ENCODE assay signal across 1 cellular context in genomic region chr16:50688083-50688482, GRCh38.
TF ChIP-seq lines count a peak whose summit lies in the region.

No MANE protein-coding gene starts in this region.

TF ChIP-seq in SK-N-SH treated with all-trans-retinoic acid at 6 μM for 48 hours, 23 proteins besides CTCF, POLR2A, EP300 and RAD21 (continued from another document):
- TF ChIP-seq PPARA (CRISPR knock-in tag; IDR thresholded peaks at IDR 0.05; ENCODE audit: borderline replicate concordance) (no peak), ZFP30 (CRISPR knock-in tag; IDR thresholded peaks at IDR 0.05) (no peak), ZFP3 (CRISPR knock-in tag; IDR thresholded peaks at IDR 0.05) (no peak), ARNTL (CRISPR knock-in tag; IDR thresholded peaks at IDR 0.05; ENCODE audit: borderline replicate concordance, low read depth) (no peak), BACH2 (CRISPR knock-in tag; IDR thresholded peaks at IDR 0.05; ENCODE audit: borderline replicate concordance) (no peak), CSDC2 (CRISPR knock-in tag; IDR thresholded peaks at IDR 0.05) (no peak), TOX (CRISPR knock-in tag; IDR thresholded peaks at IDR 0.05; ENCODE audit: borderline replicate concordance) (no peak), ISL1 (CRISPR knock-in tag; IDR thresholded peaks at IDR 0.05) (no peak), SNAI2 (CRISPR knock-in tag; IDR thresholded peaks at IDR 0.05) (no peak), ZNF8 (CRISPR knock-in tag; IDR thresholded peaks at IDR 0.05) (no peak), ZNF70 (CRISPR knock-in tag; IDR thresholded peaks at IDR 0.05) (no peak), TCF4 (CRISPR knock-in tag; IDR thresholded peaks at IDR 0.05; ENCODE audit: borderline replicate concordance) (no peak), OSR1 (CRISPR knock-in tag; IDR thresholded peaks at IDR 0.05) (no peak), TSHZ2 (CRISPR knock-in tag; IDR thresholded peaks at IDR 0.05) (no peak)
